16 cellular contexts compared by ENCODE assay signal in the genomic region with DNA sequence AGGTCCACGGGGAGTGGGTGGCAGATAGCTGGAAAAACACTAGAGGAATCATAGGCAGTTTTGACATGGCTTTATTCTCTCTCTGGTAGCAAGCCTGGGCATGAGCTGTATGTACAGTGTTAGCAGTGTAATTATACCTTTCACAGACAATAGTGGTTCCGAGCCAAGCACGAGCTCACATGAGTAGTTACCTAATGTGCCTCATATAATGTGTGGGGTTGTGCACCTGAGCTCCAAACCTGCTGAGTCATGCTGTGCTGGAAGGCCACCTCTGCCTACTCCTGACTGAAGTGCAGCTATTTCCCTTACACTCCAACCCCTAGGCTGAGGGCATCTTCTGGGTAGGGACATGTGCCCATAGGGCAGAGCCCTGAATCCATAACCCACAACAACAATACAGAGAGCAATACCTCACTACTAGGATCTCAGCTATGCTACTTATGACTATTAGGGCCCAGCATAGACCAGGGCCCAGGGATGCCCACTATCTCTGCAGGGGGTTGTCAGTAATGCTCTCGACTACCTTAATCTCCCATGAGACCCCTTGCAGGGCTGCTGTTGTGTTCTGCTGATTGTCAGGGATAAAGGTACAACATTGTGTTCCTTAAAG.
DNase-seq lines count a peak whose midpoint lies in the region; ATAC-seq and TF ChIP-seq lines count a peak whose summit lies in the region.
"Had no signal": no experiment of that assay in that cellular context is flagged by ENCODE, and none has a peak within 500 bp of the region (broad histone marks: within the 10 kb centered on the region; RNA-seq: fewer than 3 reads in every experiment).

No MANE protein-coding gene starts in this region.

- H3K9ac ChIP-seq in IMR-90 (ENCODE audit: low read depth, low read length), result no peak overlapping the region

- H4K91ac ChIP-seq in IMR-90 (ENCODE audit: insufficient read depth, low read depth, low read length), result no peak overlapping the region

- CTCF ChIA-PET in IMR-90 (lab: Yijun Ruan, JAX) (no interaction called here), RWPE1 (lab: Yijun Ruan, JAX) (interaction anchor here (0.6 kb wide), 2 partner anchors 9 to 12 kb away, joined by 3 to 4 read pairs; no protein-coding TSS in a partner anchor)

- H3K4me1 ChIP-seq in IMR-90 (ENCODE audit: control insufficient read depth, insufficient read depth, low read length), result no peaks in the 10 kb centered on the region
- H3K4me1 ChIP-seq in esophagus muscularis mucosa, result peaks cover 0 to 3% (median 0%) of the 10 kb centered on the region in 4 donors
- H3K4me1 ChIP-seq: HAP-1 had no signal

- no peak overlapping the region for H2BK120ac ChIP-seq in IMR-90 (ENCODE audit: low read depth, low read length)

- H2BK20ac ChIP-seq in IMR-90 (ENCODE audit: low read depth, low read length), result no peak overlapping the region; the same call in 1 of the 2 replicates

- TF ChIP-seq CTCF in IMR-90 (conservative IDR thresholded peaks at IDR 0.05; ENCODE audit: low read depth, low read length), result no peak
- TF ChIP-seq CTCF in RWPE1 (conservative IDR thresholded peaks at IDR 0.05; ENCODE audit: low read depth), result no peak
- no peak for TF ChIP-seq CTCF in esophagus muscularis mucosa (IDR thresholded peaks at IDR 0.05)

- TF ChIP-seq RAD21 in IMR-90 (IDR thresholded peaks at IDR 0.05; ENCODE audit: low read length), result no peak

- H3K56ac ChIP-seq in IMR-90 (ENCODE audit: extremely low read depth, insufficient read depth, low read length), result no peak overlapping the region

- no peak overlapping the region for H3K18ac ChIP-seq in IMR-90 (ENCODE audit: low read depth, low read length)

- H4K5ac ChIP-seq in IMR-90 (ENCODE audit: low read depth, low read length), result no peak overlapping the region

- no peak overlapping the region for H3K23ac ChIP-seq in IMR-90 (ENCODE audit: low read depth, low read length)

- H3K4me2 ChIP-seq in IMR-90 (ENCODE audit: low read depth, low read length), result no peak overlapping the region

- no peak overlapping the region for H2AK5ac ChIP-seq in IMR-90 (ENCODE audit: low read depth, low read length)

- H4K20me1 ChIP-seq in IMR-90 (ENCODE audit: insufficient read depth, low read length), result no peaks in the 10 kb centered on the region

- no peaks in the 10 kb centered on the region for H3K79me1 ChIP-seq in IMR-90 (ENCODE audit: low read depth in 1 of 2, low read length in 2 of 2)

- no peak for TF ChIP-seq EP300 in esophagus muscularis mucosa (IDR thresholded peaks at IDR 0.05)

- H2AFZ ChIP-seq in IMR-90 (replicated peaks; ENCODE audit: low read length, poor library complexity), result no peak overlapping the region

- no peak for ATAC-seq in IMR-90 (ENCODE audit: low read depth)
- no peak for ATAC-seq in left colon
- ATAC-seq: activated T-cell treated with anti-CD3 and anti-CD28 coated beads, Interleukin-2, amount 50 U/mL, for 4 hours; heart right ventricle had no signal

- H3K27me3 ChIP-seq in IMR-90 (ENCODE audit: control insufficient read depth, insufficient read depth, low read length) (no peaks in the 10 kb centered on the region), esophagus muscularis mucosa (no peaks in the 10 kb centered on the region)
- H3K27me3 ChIP-seq: brain microvascular endothelial cell, heart right ventricle had no signal

- TF ChIP-seq POLR2A in IMR-90 (IDR thresholded peaks at IDR 0.05; ENCODE audit: low read depth, low read length) (no peak), esophagus muscularis mucosa (IDR thresholded peaks at IDR 0.05; ENCODE audit: low read depth) (no peak)

- no peaks in the 10 kb centered on the region for H3K9me1 ChIP-seq in IMR-90 (ENCODE audit: insufficient read depth, low read length)

- no peak overlapping the region for H2BK5ac ChIP-seq in IMR-90 (ENCODE audit: low read depth, low read length, poor library complexity, severe bottlenecking)

- dilution Hi-C loops in IMR-90 (cut with HindIII; ENCODE audit: low sequenced_read_pairs, unreplicated experiment), result no loop called here

- intact Hi-C loops in IMR-90 (cut with micrococcal nuclease) (no loop called here), esophagus muscularis mucosa (cut with DNase I) (no loop called here), left colon (cut with DNase I, micrococcal nuclease) (no loop called here)

- WGBS in IMR-90 (ENCODE audit: extremely low coverage in 2 of 2, insufficient read length in 1 of 2), 2 experiments, result no CpG with 5 or more reads among the region's 4 CpGs
- 89% methylated on average over 3 of the region's 4 CpGs for WGBS in esophagus muscularis mucosa

- peak; percentile 6 for DNase-seq in DMS153 treated with DMSO at 0.1 percent for 48 hours (lab: John Stamatoyannopoulos, UW; ENCODE audit: unreplicated experiment)
- DNase-seq in IMR-90, result no peak
- peak; percentile 7 for DNase-seq in RWPE1 (ENCODE audit: low spot score)
- DNase-seq in esophagus muscularis mucosa (ENCODE audit: extremely low spot score), result peak; percentile 75
- DNase-seq in stimulated activated CD4-positive, alpha-beta T cell treated with anti-CD3 and anti-CD28 coated beads, Interleukin-4, amount 100 ng/mL, for 24 hours, result no peak
- DNase-seq in left colon, result no peak
- no peak for DNase-seq in GOT3 (lab: John Stamatoyannopoulos, UW)
- DNase-seq: activated CD4-positive, alpha-beta T cell treated with anti-CD3 and anti-CD28 coated beads, Interleukin-2, amount 50 U/mL, for 4 hours; activated T-cell treated with anti-CD3 and anti-CD28 coated beads, Interleukin-2, amount 50 U/mL, for 4 hours; brain microvascular endothelial cell; heart right ventricle; islet precursor cell; NCI-H2029 treated with DMSO at 0.1 percent for 48 hours; NCI-H774; small intestine had no signal

- no peak overlapping the region for H2BK15ac ChIP-seq in IMR-90 (ENCODE audit: low read depth, low read length)

- POLR2A ChIA-PET in IMR-90 (lab: Charles Lee; ENCODE audit: unreplicated experiment), result no interaction called here
- POLR2A ChIA-PET in RWPE1 (lab: Yijun Ruan, JAX; ENCODE audit: low non-redundant PET), result no interaction called here

- H3K14ac ChIP-seq in IMR-90 (replicated peaks; ENCODE audit: low read depth, low read length), result no peak overlapping the region

- BruUV-seq in IMR-90 (replicated peaks; lab: Mats Ljungman, UMichigan), result no TSS peak

- in situ Hi-C loops in IMR-90 (cut with MboI; ENCODE audit: low sequenced_read_pairs), result no loop called here

- H4K8ac ChIP-seq in IMR-90 (ENCODE audit: low read depth in 2 of 2, low read length in 2 of 2), result peak overlapping the region in 1 of 2 experiments; percentile 14; a peak in 1 of 4 replicates

- H3K9me3 ChIP-seq in IMR-90 (ENCODE audit: control insufficient read depth, insufficient read depth, low read length) (no peaks in the 10 kb centered on the region), esophagus muscularis mucosa (no peaks in the 10 kb centered on the region)
- H3K9me3 ChIP-seq: HAP-1 had no signal

- no peak overlapping the region for H3K4me3 ChIP-seq in IMR-90 (ENCODE audit: insufficient read depth, low read depth, low read length)
- no peak overlapping the region for H3K4me3 ChIP-seq in esophagus muscularis mucosa
- H3K4me3 ChIP-seq: HAP-1, heart right ventricle had no signal

- H3K27ac ChIP-seq in IMR-90 (ENCODE audit: insufficient read depth, low read length) (no peak overlapping the region), RWPE1 (peak overlapping the region; percentile 37; the same call in 1 of the 2 replicates), esophagus muscularis mucosa (replicated peaks in 1 of 4) (no peak overlapping the region)
- H3K27ac ChIP-seq: brain microvascular endothelial cell, heart right ventricle had no signal

- H3K36me3 ChIP-seq in IMR-90 (ENCODE audit: control insufficient read depth, insufficient read depth, low read length) (no peaks in the 10 kb centered on the region), esophagus muscularis mucosa (no peaks in the 10 kb centered on the region)
- H3K36me3 ChIP-seq: brain microvascular endothelial cell, HAP-1, heart right ventricle had no signal

- H2AK9ac ChIP-seq in IMR-90 (replicated peaks; ENCODE audit: low read depth, low read length, poor library complexity), result no peak overlapping the region

- H3K4ac ChIP-seq in IMR-90 (ENCODE audit: low read depth, low read length), result no peak overlapping the region

TF ChIP-seq in IMR-90, 13 proteins besides CTCF, POLR2A, EP300 and RAD21:
- TF ChIP-seq NFE2L2 (IDR thresholded peaks at IDR 0.05; ENCODE audit: low read depth, low read length), result peak; percentile 89
- no peak for TF ChIP-seq CHD1 (IDR thresholded peaks at IDR 0.05; ENCODE audit: low read depth, low read length)
- TF ChIP-seq, protein P1, sequence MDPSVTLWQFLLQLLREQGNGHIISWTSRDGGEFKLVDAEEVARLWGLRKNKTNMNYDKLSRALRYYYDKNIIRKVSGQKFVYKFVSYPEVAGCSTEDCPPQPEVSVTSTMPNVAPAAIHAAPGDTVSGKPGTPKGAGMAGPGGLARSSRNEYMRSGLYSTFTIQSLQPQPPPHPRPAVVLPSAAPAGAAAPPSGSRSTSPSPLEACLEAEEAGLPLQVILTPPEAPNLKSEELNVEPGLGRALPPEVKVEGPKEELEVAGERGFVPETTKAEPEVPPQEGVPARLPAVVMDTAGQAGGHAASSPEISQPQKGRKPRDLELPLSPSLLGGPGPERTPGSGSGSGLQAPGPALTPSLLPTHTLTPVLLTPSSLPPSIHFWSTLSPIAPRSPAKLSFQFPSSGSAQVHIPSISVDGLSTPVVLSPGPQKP (IDR thresholded peaks at IDR 0.05; ENCODE audit: borderline replicate concordance, low read depth, low read length), result no peak
- no peak for TF ChIP-seq MAZ (IDR thresholded peaks at IDR 0.05; ENCODE audit: borderline replicate concordance, low read depth, low read length)

Comparison
In these comparisons a context has a peak if more than half of its experiments do, and no peak if none do; other contexts are left out.
1. DNase-seq: peak in DMS153 treated with DMSO at 0.1 percent for 48 hours (single experiment), RWPE1 (single experiment) and esophagus muscularis mucosa (single experiment); none in IMR-90 (single experiment), stimulated activated CD4-positive, alpha-beta T cell treated with anti-CD3 and anti-CD28 coated beads, Interleukin-4, amount 100 ng/mL, for 24 hours (single experiment), left colon (0 of 2) and GOT3 (single experiment).